Comparison of ENCODE assay signal across 11 cellular contexts in genomic region chr15:58447244-58448010, GRCh38. TPM values are rescaled to one million over a fixed set of nuclear protein-coding genes. Genes with fewer than 3 reads are reported as not detected.
DNase-seq lines count a peak whose midpoint lies in the region; ATAC-seq and TF ChIP-seq lines count a peak whose summit lies in the region.
"Had no signal": no experiment of that assay in that cellular context is flagged by ENCODE, and none has a peak within 500 bp of the region (broad histone marks: within the 10 kb centered on the region; RNA-seq: fewer than 3 reads in every experiment).

No MANE protein-coding gene starts in this region.

- intact Hi-C loops in mucosa of descending colon (cut with DNase I, micrococcal nuclease) = loop anchor here in 1 of 2 donors (10.0 kb wide), 1 partner anchor 107 kb away; no protein-coding TSS in a partner anchor
- intact Hi-C loops in activated naive CD4-positive, alpha-beta T cell treated with anti-CD3 and anti-CD28 coated beads for 36 hours (cut with micrococcal nuclease) = loop anchor here (5.0 kb wide), 1 partner anchor 40 kb away; no protein-coding TSS in a partner anchor

- ATAC-seq in mucosa of descending colon (peak; percentile 77), HG02840 (IDR thresholded peaks at IDR 0.05; ENCODE audit: low FRiP score, unreplicated experiment) (no peak)

- DNase-seq in HT1080 (ENCODE audit: low read depth) (peak; percentile 96), amniotic epithelial cell (ENCODE audit: low read depth) (peak; percentile 76), mucosa of descending colon (no peak), DMS153 treated with DMSO at 0.1 percent for 48 hours (lab: John Stamatoyannopoulos, UW; ENCODE audit: unreplicated experiment) (no peak), activated gamma-delta T cell (lab: John Stamatoyannopoulos, UW) (no peak)
- DNase-seq in activated naive CD4-positive, alpha-beta T cell treated with anti-CD3 and anti-CD28 coated beads for 36 hours = no peak
- DNase-seq: erythroblast, naive B cell, NCI-H524 treated with DMSO at 0.1 percent for 48 hours had no signal

- H3K4me1 ChIP-seq in BLaER1 (peaks cover 56% of the 10 kb centered on the region), mucosa of descending colon (ENCODE audit: low read depth) (peaks cover 8% of the 10 kb centered on the region)

- CTCF ChIA-PET in activated naive CD4-positive, alpha-beta T cell treated with anti-CD3 and anti-CD28 coated beads for 36 hours (lab: Charles Lee) = no interaction called here

- H3K36me3 ChIP-seq in BLaER1 (0 out of 2 replicates have a peak, but pooled peaks cover 4% of the 10 kb centered on the region), mucosa of descending colon (ENCODE audit: low read depth) (no peaks in the 10 kb centered on the region)

- H3K9me3 ChIP-seq in BLaER1 (0 out of 2 replicates have a peak, but pooled peaks cover 3% of the 10 kb centered on the region), mucosa of descending colon (no peaks in the 10 kb centered on the region)

- TF ChIP-seq CTCF in mucosa of descending colon (IDR thresholded peaks at IDR 0.05) = no peak

- H3K4me3 ChIP-seq in BLaER1 (no peak overlapping the region), mucosa of descending colon (no peak overlapping the region)

- H3K27ac Mint-ChIP-seq in activated naive CD4-positive, alpha-beta T cell treated with anti-CD3 and anti-CD28 coated beads for 36 hours = no peak overlapping the region

- H3K4me1 Mint-ChIP-seq in activated naive CD4-positive, alpha-beta T cell treated with anti-CD3 and anti-CD28 coated beads for 36 hours (ENCODE audit: low read depth) = peaks cover 5% of the 10 kb centered on the region
- H3K4me1 Mint-ChIP-seq: naive B cell had no signal

- H3K36me3 Mint-ChIP-seq in activated naive CD4-positive, alpha-beta T cell treated with anti-CD3 and anti-CD28 coated beads for 36 hours (ENCODE audit: low read depth) = no peaks in the 10 kb centered on the region
- H3K36me3 Mint-ChIP-seq: naive B cell had no signal

- peak overlapping the region; percentile 31 for H3K27ac ChIP-seq in BLaER1

- H3K4me3 Mint-ChIP-seq in activated naive CD4-positive, alpha-beta T cell treated with anti-CD3 and anti-CD28 coated beads for 36 hours = no peak overlapping the region

- peak overlapping the region; percentile 65 for H3K4me2 ChIP-seq in BLaER1

- H3K27me3 Mint-ChIP-seq in activated naive CD4-positive, alpha-beta T cell treated with anti-CD3 and anti-CD28 coated beads for 36 hours (ENCODE audit: low read depth) = no peaks in the 10 kb centered on the region
- H3K27me3 Mint-ChIP-seq: naive B cell had no signal

- H3K9me3 Mint-ChIP-seq in activated naive CD4-positive, alpha-beta T cell treated with anti-CD3 and anti-CD28 coated beads for 36 hours = no peaks in the 10 kb centered on the region
- H3K9me3 Mint-ChIP-seq: naive B cell had no signal

- H3K27me3 ChIP-seq in BLaER1 = no peaks in the 10 kb centered on the region

- H3K9ac ChIP-seq in BLaER1 = no peak overlapping the region

- no peaks in the 10 kb centered on the region for H4K20me1 ChIP-seq in BLaER1

RNA-seq across cellular contexts. Expression of gene LIPC, which starts 15.6 kb away (rescaled TPM):
- total RNA-seq in HT1080 (2014; rRNA removed; shearing (Covaris generic)) = 0.11 TPM in 1 of 2 replicates, not detected in the other
- polyA plus RNA-seq in HT1080 (2015; cell fraction: cytosol; rRNA removed) = not detected in 2 replicates
- polyA plus RNA-seq in HT1080 (2015; cell fraction: nucleus; rRNA removed) = 0.07 TPM in 1 of 2 replicates, not detected in the other
- 1 to 10 TPM; 2.3 to 9.3 (median 3.4) TPM for total RNA-seq in mucosa of descending colon
- under 1 TPM; 0.14 to 0.47 TPM for total RNA-seq in activated naive CD4-positive, alpha-beta T cell treated with anti-CD3 and anti-CD28 coated beads for 36 hours

Comparison
In these comparisons a context has a peak if more than half of its experiments do, and no peak if none do; other contexts are left out.
1. DNase-seq: peak in HT1080 (single experiment) and amniotic epithelial cell (single experiment); none in mucosa of descending colon (0 of 3), DMS153 treated with DMSO at 0.1 percent for 48 hours (single experiment), activated gamma-delta T cell (single experiment) and activated naive CD4-positive, alpha-beta T cell treated with anti-CD3 and anti-CD28 coated beads for 36 hours (single experiment).